ENCODE assay signal across 11 cellular contexts in genomic region chr5:80662108-80662507, GRCh38.
"Had no signal": no experiment of that assay in that cellular context is flagged by ENCODE, and none has a peak within 500 bp of the region (broad histone marks: within the 10 kb centered on the region; RNA-seq: fewer than 3 reads in every experiment).

No MANE protein-coding gene starts in this region.

- ATAC-seq: effector memory CD8-positive, alpha-beta T cell; naive thymus-derived CD8-positive, alpha-beta T cell had no signal

- H3K4me1 ChIP-seq: parathyroid adenoma had no signal

- H3K9ac ChIP-seq: parathyroid adenoma had no signal

- H3K4me3 ChIP-seq: thyroid gland had no signal

- H3K4me3 Mint-ChIP-seq: activated CD4-positive, alpha-beta memory T cell treated with anti-CD3 and anti-CD28 coated beads for 36 hours; activated naive CD8-positive, alpha-beta T cell treated with anti-CD3 and anti-CD28 coated beads, Interleukin-2, amount 10 ng/mL, durations not matched to agents 7 days and 5 days; effector memory CD8-positive, alpha-beta T cell had no signal

- H3K9me3 Mint-ChIP-seq: activated CD4-positive, alpha-beta memory T cell treated with anti-CD3 and anti-CD28 coated beads for 36 hours; activated naive CD8-positive, alpha-beta T cell treated with anti-CD3 and anti-CD28 coated beads, Interleukin-2, amount 10 ng/mL, durations not matched to agents 7 days and 5 days; effector memory CD8-positive, alpha-beta T cell; naive thymus-derived CD8-positive, alpha-beta T cell had no signal

- H3K27me3 ChIP-seq: thyroid gland had no signal

- H3K27ac Mint-ChIP-seq: activated CD4-positive, alpha-beta memory T cell treated with anti-CD3 and anti-CD28 coated beads for 36 hours; activated naive CD8-positive, alpha-beta T cell treated with anti-CD3 and anti-CD28 coated beads, Interleukin-2, amount 10 ng/mL, durations not matched to agents 7 days and 5 days had no signal

- H3K9me3 ChIP-seq: thyroid gland had no signal

- DNase-seq: activated CD4-positive, alpha-beta memory T cell treated with anti-CD3 and anti-CD28 coated beads for 36 hours; activated CD4-positive, alpha-beta T cell treated with anti-CD3 and anti-CD28 coated beads for 1 hour; activated CD8-positive, alpha-beta memory T cell treated with anti-CD3 and anti-CD28 coated beads, Interleukin-2, amount 50 U/mL, for 4 hours; activated naive CD8-positive, alpha-beta T cell treated with anti-CD3 and anti-CD28 coated beads, Interleukin-2, amount 10 ng/mL, durations not matched to agents 7 days and 5 days; anterior cingulate cortex; dermis blood vessel endothelial cell; effector memory CD8-positive, alpha-beta T cell; naive thymus-derived CD8-positive, alpha-beta T cell; stimulated activated CD4-positive, alpha-beta T cell treated with anti-CD3 and anti-CD28 coated beads, Interleukin-1b, Interleukin-23, amount 100 ng/mL, for 48 hours; thyroid gland had no signal

- H2AFZ ChIP-seq: parathyroid adenoma had no signal

- H3K27ac ChIP-seq: parathyroid adenoma, thyroid gland had no signal

- H3K27me3 Mint-ChIP-seq: activated CD4-positive, alpha-beta memory T cell treated with anti-CD3 and anti-CD28 coated beads for 36 hours; activated naive CD8-positive, alpha-beta T cell treated with anti-CD3 and anti-CD28 coated beads, Interleukin-2, amount 10 ng/mL, durations not matched to agents 7 days and 5 days; effector memory CD8-positive, alpha-beta T cell; naive thymus-derived CD8-positive, alpha-beta T cell had no signal
